In genomic region chr5:96292582-96293247, GRCh38 we compare ENCODE assay signal across 23 cellular contexts.
DNase-seq lines count a peak whose midpoint lies in the region; ATAC-seq and TF ChIP-seq lines count a peak whose summit lies in the region.
"Had no signal": no experiment of that assay in that cellular context is flagged by ENCODE, and none has a peak within 500 bp of the region (broad histone marks: within the 10 kb centered on the region; RNA-seq: fewer than 3 reads in every experiment).

No MANE protein-coding gene starts in this region.

- DNase-seq in AG10803 (ENCODE audit: low read depth): peak; percentile 25
- DNase-seq in cardiac fibroblast (ENCODE audit: low read depth in 2 of 2): peak; percentile 57 to 82
- DNase-seq in Right ventricle myocardium superior: peak; percentile 44
- DNase-seq in NCI-H2107 treated with DMSO at 0.1 percent for 48 hours (lab: John Stamatoyannopoulos, UW; ENCODE audit: unreplicated experiment): no peak
- no peak for DNase-seq in effector CD8-positive, alpha-beta T cell (lab: John Stamatoyannopoulos, UW)
- no peak for DNase-seq in amniotic stem cell (lab: John Stamatoyannopoulos, UW)
- DNase-seq in NCI-H2227 (lab: John Stamatoyannopoulos, UW; ENCODE audit: unreplicated experiment): no peak
- DNase-seq: activated CD4-positive, alpha-beta T cell treated with anti-CD3 and anti-CD28 coated beads, Interleukin-2, amount 10 ng/mL, durations not matched to agents 24 days and 14 days; activated gamma-delta T cell treated with Interleukin-2 at 50 U/mL for 16 hours; activated T-cell treated with anti-CD3 and anti-CD28 coated beads, Interleukin-2, amount 50 U/mL, for 4 hours; effector memory CD4-positive, alpha-beta T cell; erythroblast; lower lobe of right lung; natural killer cell; NCI-H1105; NCI-H2029; NCI-H2227 treated with DMSO at 0.1 percent for 48 hours; NCI-H82; occipital lobe; stimulated activated CD4-positive, alpha-beta T cell treated with anti-CD3 and anti-CD28 coated beads, Interleukin-2, amount 100 ng/mL, for 24 hours; WERI-Rb-1 had no signal

- intact Hi-C loops in Right ventricle myocardium superior (cut with DNase I): no loop called here

- WGBS in liver: 37% methylated on average over 8 of the region's 8 CpGs

- H3K36me3 ChIP-seq in liver (ENCODE audit: control insufficient read depth in 4 of 4, insufficient read depth in 3 of 4, low read depth in 1 of 4, low read length in 3 of 4): no peaks in the 10 kb centered on the region
- H3K36me3 ChIP-seq: lower lobe of right lung, WERI-Rb-1 had no signal

- ATAC-seq in Right ventricle myocardium superior (ENCODE audit: poor library complexity): peak; percentile 83
- ATAC-seq: activated T-cell treated with anti-CD3 and anti-CD28 coated beads, Interleukin-2, amount 50 U/mL, for 4 hours; HCT116; lower lobe of right lung; natural killer cell had no signal

- peak in 1 of 2 donors; percentile 60 for TF ChIP-seq RAD21 in liver (IDR thresholded peaks at IDR 0.05)

- H3K27ac ChIP-seq in liver (ENCODE audit: low read depth in 1 of 2, low read length in 2 of 2): peak overlapping the region; percentile 89
- H3K27ac ChIP-seq: lower lobe of right lung, WERI-Rb-1 had no signal

- peaks cover 6 to 28% (median 20%) of the 10 kb centered on the region in 4 donors for H3K4me1 ChIP-seq in liver (ENCODE audit: control insufficient read depth in 4 of 4, insufficient read depth in 4 of 4, low read length in 3 of 4)

- H3K9me3 ChIP-seq in liver (ENCODE audit: control insufficient read depth in 4 of 4, low read length in 3 of 4): no peaks in the 10 kb centered on the region
- H3K9me3 ChIP-seq: lower lobe of right lung had no signal

- no peak overlapping the region for H3K4me3 ChIP-seq in AG10803 (ENCODE audit: low read length)
- H3K4me3 ChIP-seq in cardiac fibroblast (replicated peaks in 1 of 2; ENCODE audit: low read depth in 2 of 2, low read length in 2 of 2): no peak overlapping the region
- no peak overlapping the region for H3K4me3 ChIP-seq in liver (ENCODE audit: low read depth in 1 of 3, low read length in 3 of 3)
- H3K4me3 ChIP-seq: lower lobe of right lung had no signal

- TF ChIP-seq CTCF in AG10803 (conservative IDR thresholded peaks at IDR 0.05; ENCODE audit: low read length) (no peak), cardiac fibroblast (IDR thresholded peaks at IDR 0.05; ENCODE audit: low read depth, low read length) (no peak), liver (IDR thresholded peaks at IDR 0.05; ENCODE audit: low read depth, low read length, missing input control) (no peak)

- no peaks in the 10 kb centered on the region for H3K27me3 ChIP-seq in liver (ENCODE audit: control insufficient read depth in 4 of 4, insufficient read depth in 4 of 4, low read length in 3 of 4)

- peak overlapping the region; percentile 2 to 86 for H3K9ac ChIP-seq in liver (ENCODE audit: low read depth in 1 of 2, low read length in 2 of 2)

TF ChIP-seq in liver, 16 proteins besides CTCF, POLR2A, EP300 and RAD21:
- TF ChIP-seq JUND (IDR thresholded peaks at IDR 0.05) (peak; percentile 37 to 71), GABPA (IDR thresholded peaks at IDR 0.05 in 1 of 2, conservative IDR thresholded peaks at IDR 0.05 in 1 of 2) (peak in 1 of 2 donors; percentile 23), NR2F2 (IDR thresholded peaks at IDR 0.05) (no peak), ATF3 (IDR thresholded peaks at IDR 0.05) (peak; percentile 57), HNF4G (IDR thresholded peaks at IDR 0.05) (no peak), REST (IDR thresholded peaks at IDR 0.05) (peak; percentile 55), SP1 (IDR thresholded peaks at IDR 0.05) (peak; percentile 90), FOXA2 (IDR thresholded peaks at IDR 0.05) (peak; percentile 58), TAF1 (conservative IDR thresholded peaks at IDR 0.05) (peak; percentile 44), YY1 (IDR thresholded peaks at IDR 0.05) (peak; percentile 90), EGR1 (IDR thresholded peaks at IDR 0.05; ENCODE audit: low read depth in 2 of 2) (peak in 1 of 2 donors; percentile 66), HNF4A (conservative IDR thresholded peaks at IDR 0.05) (peak; percentile 80 to 86), FOXA1 (IDR thresholded peaks at IDR 0.05) (peak; percentile 41), RXRA (IDR thresholded peaks at IDR 0.05) (peak; percentile 85 to 91)
- TF ChIP-seq, protein P1, sequence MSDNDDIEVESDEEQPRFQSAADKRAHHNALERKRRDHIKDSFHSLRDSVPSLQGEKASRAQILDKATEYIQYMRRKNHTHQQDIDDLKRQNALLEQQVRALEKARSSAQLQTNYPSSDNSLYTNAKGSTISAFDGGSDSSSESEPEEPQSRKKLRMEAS (IDR thresholded peaks at IDR 0.05): peak; percentile 73
- TF ChIP-seq, protein P2, sequence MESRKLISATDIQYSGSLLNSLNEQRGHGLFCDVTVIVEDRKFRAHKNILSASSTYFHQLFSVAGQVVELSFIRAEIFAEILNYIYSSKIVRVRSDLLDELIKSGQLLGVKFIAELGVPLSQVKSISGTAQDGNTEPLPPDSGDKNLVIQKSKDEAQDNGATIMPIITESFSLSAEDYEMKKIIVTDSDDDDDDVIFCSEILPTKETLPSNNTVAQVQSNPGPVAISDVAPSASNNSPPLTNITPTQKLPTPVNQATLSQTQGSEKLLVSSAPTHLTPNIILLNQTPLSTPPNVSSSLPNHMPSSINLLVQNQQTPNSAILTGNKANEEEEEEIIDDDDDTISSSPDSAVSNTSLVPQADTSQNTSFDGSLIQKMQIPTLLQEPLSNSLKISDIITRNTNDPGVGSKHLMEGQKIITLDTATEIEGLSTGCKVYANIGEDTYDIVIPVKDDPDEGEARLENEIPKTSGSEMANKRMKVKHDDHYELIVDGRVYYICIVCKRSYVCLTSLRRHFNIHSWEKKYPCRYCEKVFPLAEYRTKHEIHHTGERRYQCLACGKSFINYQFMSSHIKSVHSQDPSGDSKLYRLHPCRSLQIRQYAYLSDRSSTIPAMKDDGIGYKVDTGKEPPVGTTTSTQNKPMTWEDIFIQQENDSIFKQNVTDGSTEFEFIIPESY (IDR thresholded peaks at IDR 0.05): peak; percentile 79
TF ChIP-seq in liver: peak in this region for 14.

Comparison
In these comparisons a context has a peak if more than half of its experiments do, and no peak if none do; other contexts are left out.
1. DNase-seq: peak in AG10803 (single experiment), cardiac fibroblast (2 of 2) and Right ventricle myocardium superior (single experiment); none in NCI-H2107 treated with DMSO at 0.1 percent for 48 hours (single experiment), effector CD8-positive, alpha-beta T cell (single experiment), amniotic stem cell (single experiment) and NCI-H2227 (single experiment).